ENCODE assay signal across 11 cellular contexts in the genomic region with DNA sequence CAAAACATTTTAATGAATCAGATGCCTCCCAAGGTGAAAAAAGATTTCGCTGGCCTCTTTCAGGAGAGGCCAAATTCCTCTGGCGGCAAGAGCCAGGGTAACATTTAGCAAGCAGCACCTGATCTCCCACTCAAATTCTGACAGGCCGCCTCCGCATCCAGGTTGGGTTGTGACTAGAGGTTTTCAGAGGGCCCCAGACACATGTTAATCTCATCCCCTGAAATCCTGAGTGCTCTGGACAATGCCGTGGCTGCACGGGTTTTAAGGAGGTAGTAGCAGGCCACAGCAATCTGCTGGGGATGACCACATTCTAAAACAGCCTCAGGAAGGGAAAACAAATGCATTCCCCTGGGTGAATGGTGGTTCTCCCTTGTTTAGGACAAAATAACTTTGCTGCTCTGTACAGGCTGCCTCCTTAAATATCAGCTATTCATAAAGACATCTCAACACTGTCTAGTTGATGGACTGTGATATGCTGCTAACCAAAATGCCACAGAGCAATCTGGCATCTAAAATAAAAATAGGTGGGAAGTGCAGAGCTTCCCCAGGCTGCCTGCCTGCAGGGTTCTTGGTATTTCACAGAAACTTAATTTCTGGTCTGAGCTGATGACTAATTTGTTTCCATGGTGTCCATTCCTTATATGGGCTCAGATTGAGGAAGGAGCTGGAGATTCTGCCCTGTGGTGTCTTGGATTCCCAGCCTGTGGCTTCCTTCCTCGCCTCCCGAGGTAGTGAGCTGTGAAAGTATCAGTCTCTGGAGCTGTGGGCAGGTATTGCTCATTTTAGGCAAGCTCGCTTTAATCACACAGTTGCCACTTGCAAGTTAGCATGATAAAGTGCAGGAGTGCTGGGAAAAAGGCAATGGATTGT.
DNase-seq lines count a peak whose midpoint lies in the region; ATAC-seq and TF ChIP-seq lines count a peak whose summit lies in the region.
"Had no signal": no experiment of that assay in that cellular context is flagged by ENCODE, and none has a peak within 500 bp of the region (broad histone marks: within the 10 kb centered on the region; RNA-seq: fewer than 3 reads in every experiment).

No MANE protein-coding gene starts in this region.

- H4K20me1 ChIP-seq in GM23248 (ENCODE audit: insufficient read depth) (no peaks in the 10 kb centered on the region), fibroblast of lung (ENCODE audit: control insufficient read depth, extremely low read depth, insufficient read depth, low read length) (no peaks in the 10 kb centered on the region)

- H3K4me1 ChIP-seq in GM23248 (ENCODE audit: insufficient read depth) (peaks cover 37% of the 10 kb centered on the region), fibroblast of lung (ENCODE audit: control insufficient read depth, extremely low read depth, insufficient read depth, low read length) (peaks cover 27% of the 10 kb centered on the region)
- H3K4me1 ChIP-seq: body of pancreas had no signal

- no peak for ATAC-seq in GM19328 (IDR thresholded peaks at IDR 0.05; ENCODE audit: unreplicated experiment)
- no peak for ATAC-seq in activated T-cell treated with anti-CD3 and anti-CD28 coated beads, Interleukin-2, amount 50 U/mL, for 4 hours
- ATAC-seq: body of pancreas had no signal

- peak overlapping the region; percentile 72 for H3K27ac ChIP-seq in GM23248
- peak overlapping the region; percentile 53 for H3K27ac ChIP-seq in fibroblast of lung (ENCODE audit: insufficient read depth, low read length)
- H3K27ac ChIP-seq: body of pancreas, stomach had no signal

- H2AFZ ChIP-seq in GM23248 (peak overlapping the region; percentile 41), fibroblast of lung (ENCODE audit: low read length) (peak overlapping the region; percentile 22)

- peak overlapping the region; percentile 54 for H3K9ac ChIP-seq in GM23248
- no peak overlapping the region for H3K9ac ChIP-seq in fibroblast of lung (ENCODE audit: insufficient read depth, low read length)

- H3K36me3 Mint-ChIP-seq in activated T-cell treated with anti-CD3 and anti-CD28 coated beads, Interleukin-2, amount 50 U/mL, for 4 hours (ENCODE audit: insufficient read depth), result peaks cover 71% of the 10 kb centered on the region

- WGBS in GM23248 (ENCODE audit: low coverage in 1 of 2, low lambda C conversion rate in 2 of 2, missing lambda C conversion rate in 2 of 2), 2 experiments, result 42 to 44% methylated on average over 9 of the region's 9 CpGs

- H3K36me3 ChIP-seq in GM23248 (ENCODE audit: low read depth) (no peaks in the 10 kb centered on the region), fibroblast of lung (ENCODE audit: control insufficient read depth, insufficient read depth, low read length) (no peaks in the 10 kb centered on the region)

- H3K4me3 ChIP-seq in GM23248, result peak overlapping the region; percentile 12
- no peak overlapping the region for H3K4me3 ChIP-seq in fibroblast of lung (replicated peaks in 1 of 4; ENCODE audit: control extremely low read depth in 1 of 4, insufficient read depth in 1 of 4, low read depth in 3 of 4, low read length in 4 of 4)
- H3K4me3 ChIP-seq: body of pancreas, stomach had no signal

- peak overlapping the region; percentile 76 for H3K4me2 ChIP-seq in GM23248 (ENCODE audit: unreplicated experiment)
- H3K4me2 ChIP-seq in fibroblast of lung (ENCODE audit: extremely low read depth, insufficient read depth, low read length), result peak overlapping the region; percentile 63

- H3K4me1 Mint-ChIP-seq in activated T-cell treated with anti-CD3 and anti-CD28 coated beads, Interleukin-2, amount 50 U/mL, for 4 hours (ENCODE audit: low read depth), result no peaks in the 10 kb centered on the region

- H3K27me3 ChIP-seq in GM23248 (replicated peaks; ENCODE audit: insufficient read depth) (no peaks in the 10 kb centered on the region), fibroblast of lung (ENCODE audit: control insufficient read depth, insufficient read depth, low read length) (no peaks in the 10 kb centered on the region)
- H3K27me3 ChIP-seq: body of pancreas, stomach had no signal

- H3K9me2 ChIP-seq in GM23248 (ENCODE audit: insufficient read depth), result no peaks in the 10 kb centered on the region

- peaks cover 40% of the 10 kb centered on the region for H3F3A ChIP-seq in GM23248 (ENCODE audit: insufficient read depth)

- H3K27me3 Mint-ChIP-seq in activated T-cell treated with anti-CD3 and anti-CD28 coated beads, Interleukin-2, amount 50 U/mL, for 4 hours (ENCODE audit: low read depth), result no peaks in the 10 kb centered on the region

- no peak for TF ChIP-seq CTCF in fibroblast of lung (conservative IDR thresholded peaks at IDR 0.05 in 1 of 2, IDR thresholded peaks at IDR 0.05 in 1 of 2; ENCODE audit: low read depth in 1 of 2, low read length in 2 of 2)

- H3K9me3 ChIP-seq in GM23248 (ENCODE audit: low read depth), result no peaks in the 10 kb centered on the region
- no peaks in the 10 kb centered on the region for H3K9me3 ChIP-seq in fibroblast of lung (ENCODE audit: control insufficient read depth, insufficient read depth, low read depth, low read length)
- H3K9me3 ChIP-seq: body of pancreas had no signal

- in situ Hi-C loops in GM23248 (cut with MboI), result no loop called here

- no peak overlapping the region for H3K4me3 Mint-ChIP-seq in activated T-cell treated with anti-CD3 and anti-CD28 coated beads, Interleukin-2, amount 50 U/mL, for 4 hours

- no peaks in the 10 kb centered on the region for H3K79me2 ChIP-seq in GM23248 (ENCODE audit: insufficient read depth)
- H3K79me2 ChIP-seq in fibroblast of lung (ENCODE audit: control insufficient read depth, insufficient read depth, low read length), result no peaks in the 10 kb centered on the region

- DNase-seq in GM23248, result peak; percentile 92
- peak; percentile 2 for DNase-seq in SIG-M5 (lab: John Stamatoyannopoulos, UW)
- peak; percentile 73 to 97 for DNase-seq in fibroblast of lung (ENCODE audit: low read depth in 2 of 2)
- DNase-seq in putamen (ENCODE audit: low spot score), result peak; percentile 63
- DNase-seq in NCI-H526 (lab: John Stamatoyannopoulos, UW), result no peak
- DNase-seq in activated T-cell treated with anti-CD3 and anti-CD28 coated beads, Interleukin-2, amount 50 U/mL, for 4 hours, result no peak
- DNase-seq in NCI-H446 (lab: John Stamatoyannopoulos, UW), result no peak
- DNase-seq: body of pancreas, stomach, SW 1271 had no signal

- peaks cover 8% of the 10 kb centered on the region for H3K9me3 Mint-ChIP-seq in activated T-cell treated with anti-CD3 and anti-CD28 coated beads, Interleukin-2, amount 50 U/mL, for 4 hours

Comparison
In these comparisons a context has a peak if more than half of its experiments do, and no peak if none do; other contexts are left out.
1. DNase-seq: peak in GM23248 (single experiment), SIG-M5 (single experiment), fibroblast of lung (2 of 2) and putamen (single experiment); none in NCI-H526 (0 of 2), activated T-cell treated with anti-CD3 and anti-CD28 coated beads, Interleukin-2, amount 50 U/mL, for 4 hours (single experiment) and NCI-H446 (0 of 2).